ENCODE assay signal across 9 cellular contexts in the genomic region with DNA sequence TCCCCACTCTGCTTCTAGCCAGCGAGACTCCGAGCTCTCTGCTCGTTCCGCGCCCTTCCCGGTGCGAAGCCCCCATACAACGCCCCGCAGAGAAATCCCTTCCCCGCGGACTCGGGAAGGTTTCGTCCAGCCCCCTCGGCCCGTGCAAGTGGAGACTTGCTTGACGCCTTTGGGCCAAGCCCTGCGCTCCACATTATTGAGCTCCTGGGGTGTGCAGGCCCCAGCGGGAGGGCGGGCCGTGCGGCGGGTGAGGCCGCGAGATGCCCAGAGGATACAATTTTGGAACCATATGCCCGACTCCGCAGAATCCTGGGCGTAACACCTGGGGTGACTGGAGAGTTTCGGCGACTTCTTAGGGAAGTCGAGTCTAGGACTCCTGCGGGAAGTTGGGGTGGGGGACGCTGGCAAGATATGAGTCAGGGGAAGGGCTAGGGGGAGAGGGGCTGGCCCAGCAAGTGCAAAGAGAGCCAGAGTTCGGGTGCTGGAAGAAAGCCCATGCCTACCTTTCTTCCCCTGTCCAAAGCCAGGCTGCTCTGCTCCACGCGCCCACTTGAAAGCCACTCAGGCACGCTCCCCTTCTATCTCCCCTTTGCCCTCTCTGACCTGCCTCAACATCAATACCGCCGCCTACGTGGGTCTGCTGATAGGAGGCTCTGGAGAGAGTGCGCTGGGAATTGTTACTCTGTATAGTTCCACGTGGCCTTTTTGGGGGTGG. TPM values are rescaled to one million over a fixed set of nuclear protein-coding genes. Genes with fewer than 3 reads are reported as not detected.
DNase-seq lines count a peak whose midpoint lies in the region; ATAC-seq, FAIRE-seq and TF ChIP-seq lines count a peak whose summit lies in the region.
"Had no signal": no experiment of that assay in that cellular context is flagged by ENCODE, and none has a peak within 500 bp of the region (broad histone marks: within the 10 kb centered on the region; RNA-seq: fewer than 3 reads in every experiment).

No MANE protein-coding gene starts in this region.

- H3K4me3 Mint-ChIP-seq in activated CD8-positive, alpha-beta T cell treated with anti-CD3 and anti-CD28 coated beads, Interleukin-2, amount 10 ng/mL, durations not matched to agents 7 days and 5 days: peak overlapping the region; percentile 56

- 40 to 66% (median 56%) methylated on average over 39 to 41 of the region's 41 CpGs for WGBS in heart left ventricle, 4 donors

- no peaks in the 10 kb centered on the region for H3K36me3 ChIP-seq in heart left ventricle
- H3K36me3 ChIP-seq in kidney (ENCODE audit: control insufficient read depth in 1 of 2, insufficient read depth in 2 of 2, low read length in 2 of 2): no peaks in the 10 kb centered on the region
- H3K36me3 ChIP-seq in vagina: no peaks in the 10 kb centered on the region

- no peaks in the 10 kb centered on the region for H3K9me3 ChIP-seq in heart left ventricle
- no peaks in the 10 kb centered on the region for H3K9me3 ChIP-seq in kidney (ENCODE audit: control insufficient read depth in 1 of 2, low read length in 2 of 2)
- H3K9me3 ChIP-seq in vagina: no peaks in the 10 kb centered on the region

- no peak overlapping the region for H3K9ac ChIP-seq in kidney (ENCODE audit: low read length in 2 of 2)

- H3K27ac Mint-ChIP-seq in activated CD8-positive, alpha-beta T cell treated with anti-CD3 and anti-CD28 coated beads, Interleukin-2, amount 10 ng/mL, durations not matched to agents 7 days and 5 days: peak overlapping the region; percentile 46

- no peak for TF ChIP-seq CTCF in heart left ventricle (IDR thresholded peaks at IDR 0.05)
- no peak for TF ChIP-seq CTCF in kidney (IDR thresholded peaks at IDR 0.05; ENCODE audit: borderline replicate concordance, extremely low read depth, insufficient read depth)
- TF ChIP-seq CTCF in vagina (IDR thresholded peaks at IDR 0.05): no peak

- H3K36me3 Mint-ChIP-seq in activated CD8-positive, alpha-beta T cell treated with anti-CD3 and anti-CD28 coated beads, Interleukin-2, amount 10 ng/mL, durations not matched to agents 7 days and 5 days (ENCODE audit: low read depth): peaks cover 8% of the 10 kb centered on the region

- ATAC-seq in heart left ventricle (peak in 1 of 4 donors; percentile 12), Right ventricle myocardium inferior (no peak), HG02610 (IDR thresholded peaks at IDR 0.05; ENCODE audit: unreplicated experiment) (no peak)
- ATAC-seq in activated CD8-positive, alpha-beta T cell treated with anti-CD3 and anti-CD28 coated beads, Interleukin-2, amount 10 ng/mL, durations not matched to agents 7 days and 5 days: no peak

- DNase-seq in heart left ventricle (no peak), Right ventricle myocardium inferior (ENCODE audit: missing footprints) (no peak), kidney (peak; percentile 74), vagina (ENCODE audit: extremely low spot score in 2 of 2) (peak in 1 of 2 donors; percentile 85), OCI-M2 (lab: John Stamatoyannopoulos, UW; ENCODE audit: unreplicated experiment) (no peak), GM12892 (ENCODE audit: insufficient read length) (no peak)
- DNase-seq in activated CD8-positive, alpha-beta T cell treated with anti-CD3 and anti-CD28 coated beads, Interleukin-2, amount 10 ng/mL, durations not matched to agents 7 days and 5 days: no peak
- DNase-seq: T1000 had no signal

- H3K27me3 ChIP-seq in heart left ventricle: peaks cover 0 to 12% (median 0%) of the 10 kb centered on the region in 9 donors
- H3K27me3 ChIP-seq in vagina: no peaks in the 10 kb centered on the region

- no peak for FAIRE-seq in kidney (lab: Jason Lieb, UNC)
- FAIRE-seq in GM12892 (lab: Jason Lieb, UNC): no peak

- POLR2A ChIA-PET in activated CD8-positive, alpha-beta T cell treated with anti-CD3 and anti-CD28 coated beads, Interleukin-2, amount 10 ng/mL, durations not matched to agents 7 days and 5 days (lab: Charles Lee): interaction anchor here (1.1 kb wide), 1 partner anchor 30 kb away, joined by 4 read pairs; no protein-coding TSS in a partner anchor

- H3K27me3 Mint-ChIP-seq in activated CD8-positive, alpha-beta T cell treated with anti-CD3 and anti-CD28 coated beads, Interleukin-2, amount 10 ng/mL, durations not matched to agents 7 days and 5 days (ENCODE audit: low read depth): no peaks in the 10 kb centered on the region

- intact Hi-C loops in heart left ventricle (cut with DNase I): no loop called here
- intact Hi-C loops in Right ventricle myocardium inferior (cut with DNase I): no loop called here
- intact Hi-C loops in kidney (cut with DNase I): no loop called here
- intact Hi-C loops in vagina (cut with DNase I): no loop called here

- CTCF ChIA-PET in activated CD8-positive, alpha-beta T cell treated with anti-CD3 and anti-CD28 coated beads, Interleukin-2, amount 10 ng/mL, durations not matched to agents 7 days and 5 days (lab: Charles Lee): interaction anchor here (1.1 to 1.2 kb wide), 2 partner anchors 29 to 32 kb away, joined by 4 read pairs; no protein-coding TSS in a partner anchor

- no peaks in the 10 kb centered on the region for H3K9me3 Mint-ChIP-seq in activated CD8-positive, alpha-beta T cell treated with anti-CD3 and anti-CD28 coated beads, Interleukin-2, amount 10 ng/mL, durations not matched to agents 7 days and 5 days (ENCODE audit: insufficient read depth)

- H3K4me3 ChIP-seq in heart left ventricle (peak overlapping the region in 10 of 12 donors; percentile 22 to 87 (median 68)), kidney (ENCODE audit: low read length in 2 of 2) (no peak overlapping the region), vagina (peak overlapping the region; percentile 63 to 74)

- peak overlapping the region in 9 of 12 donors; percentile 23 to 93 (median 83) for H3K27ac ChIP-seq in heart left ventricle
- H3K27ac ChIP-seq in kidney (ENCODE audit: low read depth in 2 of 2, low read length in 2 of 2): no peak overlapping the region
- H3K27ac ChIP-seq in vagina: peak overlapping the region; percentile 92

- TF ChIP-seq POLR2A in heart left ventricle (IDR thresholded peaks at IDR 0.05) (no peak), vagina (IDR thresholded peaks at IDR 0.05) (no peak), GM12892 (IDR thresholded peaks at IDR 0.05; ENCODE audit: low read depth, low read length) (no peak)

- H3K4me1 ChIP-seq in heart left ventricle (peaks cover 0 to 22% (median 0%) of the 10 kb centered on the region in 12 donors), kidney (ENCODE audit: control insufficient read depth in 1 of 2, insufficient read depth in 1 of 2, low read depth in 1 of 2, low read length in 2 of 2) (peaks cover 0 to 3% of the 10 kb centered on the region in 2 donors), vagina (peaks cover 36% of the 10 kb centered on the region)

- peaks cover 38% of the 10 kb centered on the region for H3K4me1 Mint-ChIP-seq in activated CD8-positive, alpha-beta T cell treated with anti-CD3 and anti-CD28 coated beads, Interleukin-2, amount 10 ng/mL, durations not matched to agents 7 days and 5 days (ENCODE audit: low read depth)

RNA-seq across cellular contexts. Expression of gene ELF4, which starts 1.1 kb away (rescaled TPM):
- total RNA-seq in heart left ventricle: 10 to 100 TPM in 1 of 9 donors, 1 to 10 TPM in 8; 1.8 to 13.7 (median 3.2) TPM
- 1 to 10 TPM; 1.3 to 5.3 TPM for polyA plus RNA-seq in heart left ventricle
- total RNA-seq in Right ventricle myocardium inferior: 2.8 TPM
- total RNA-seq in activated CD8-positive, alpha-beta T cell treated with anti-CD3 and anti-CD28 coated beads, Interleukin-2, amount 10 ng/mL, durations not matched to agents 7 days and 5 days: 10 to 100 TPM; 38.2 to 39.0 TPM
- 18.0 TPM for total RNA-seq in kidney
- 2.6 TPM for polyA plus RNA-seq in kidney (ENCODE audit: insufficient read depth, low read depth, low replicate concordance)
- 14.7 TPM for total RNA-seq in vagina
- 12.9 TPM for polyA plus RNA-seq in GM12892 (2012; ENCODE audit: missing spikeins)

RNA-seq across cellular contexts. Expression of gene AIFM1, which starts 54.3 kb away (rescaled TPM):
- total RNA-seq in heart left ventricle: 100 to 1,000 TPM in 6 of 9 donors, 10 to 100 TPM in 3; 73.7 to 146 (median 109) TPM
- polyA plus RNA-seq in heart left ventricle: 100 to 1,000 TPM in 1 of 2 donors, 10 to 100 TPM in 1; 86.7 to 164 TPM
- 132 TPM for total RNA-seq in Right ventricle myocardium inferior
- 10 to 100 TPM; 43.4 to 47.6 TPM for total RNA-seq in activated CD8-positive, alpha-beta T cell treated with anti-CD3 and anti-CD28 coated beads, Interleukin-2, amount 10 ng/mL, durations not matched to agents 7 days and 5 days
- total RNA-seq in kidney: 55.0 TPM
- 255 TPM for polyA plus RNA-seq in kidney (ENCODE audit: insufficient read depth, low read depth, low replicate concordance)
- total RNA-seq in vagina: 14.2 TPM
- polyA plus RNA-seq in GM12892 (2012; ENCODE audit: missing spikeins): 50.1 TPM

Comparison
In these comparisons a context has a peak if more than half of its experiments do, and no peak if none do; other contexts are left out.
1. H3K27ac ChIP-seq: peak in heart left ventricle (9 of 12) and vagina (single experiment); none in kidney (0 of 2).
2. H3K4me3 ChIP-seq: peak in heart left ventricle (10 of 12) and vagina (2 of 2); none in kidney (0 of 2).